26 cellular contexts compared by ENCODE assay signal in the genomic region with DNA sequence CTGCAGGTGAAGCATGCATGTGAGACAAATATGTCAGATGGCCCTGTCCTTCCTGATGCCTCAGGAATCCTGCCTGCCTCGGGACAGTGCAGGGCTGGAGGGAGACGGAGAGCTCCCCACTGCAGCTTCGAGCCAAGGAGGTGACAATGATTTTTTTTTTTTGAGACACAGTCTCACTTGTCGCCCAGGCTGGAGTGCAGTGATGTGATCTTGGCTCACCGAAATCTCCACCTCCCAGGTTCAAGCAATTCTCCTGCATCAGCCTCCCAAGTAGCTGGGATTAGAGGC.
"Had no signal": no experiment of that assay in that cellular context is flagged by ENCODE, and none has a peak within 500 bp of the region (broad histone marks: within the 10 kb centered on the region; RNA-seq: fewer than 3 reads in every experiment).

No MANE protein-coding gene starts in this region.

- H3K36me3 ChIP-seq: left lung, pancreas, prostate gland, tibial nerve had no signal

- H3K9me3 ChIP-seq: left lung, mucosa of descending colon, pancreas, prostate gland, tibial nerve had no signal

- H3K4me1 ChIP-seq: pancreas, prostate gland had no signal

- H3K4me3 ChIP-seq: left lung, lung, mucosa of descending colon, pancreas, prostate gland, tibial nerve had no signal

- H3K27me3 ChIP-seq: pancreas, tibial nerve had no signal

- ATAC-seq: left colon; left lung; mucosa of descending colon; naive thymus-derived CD8-positive, alpha-beta T cell; pancreas; right cardiac atrium; sciatic nerve; stimulated activated memory B cell treated with anti-CD40 and anti-IgM and Interleukin-4, amounts not matched to agents 10 μg/mL and 1 μg/mL and 100 μg/mL, for 72 hours; stimulated activated naive CD8-positive, alpha-beta T cell treated with anti-CD3 and anti-CD28 coated beads, Interleukin-15, amount 100 ng/mL, for 72 hours had no signal

- DNase-seq: hypothalamus; kidney; left colon; left lung; mesendoderm; midbrain; mucosa of descending colon; naive thymus-derived CD8-positive, alpha-beta T cell; nucleus accumbens; pancreas; posterior cingulate gyrus; retina; right cardiac atrium; small intestine; stimulated activated CD4-positive, alpha-beta T cell treated with anti-CD3 and anti-CD28 coated beads, Interleukin-1b, Interleukin-23, amount 100 ng/mL, for 48 hours; stimulated activated CD4-positive, alpha-beta T cell treated with anti-CD3 and anti-CD28 coated beads, Interleukin-2, amount 100 ng/mL, for 48 hours; stimulated activated CD4-positive, alpha-beta T cell treated with anti-CD3 and anti-CD28 coated beads, Interleukin-4, amount 100 ng/mL, for 4 hours; stimulated activated CD8-positive, alpha-beta memory T cell treated with anti-CD3 and anti-CD28 coated beads, Interleukin-4, amount 100 ng/mL, for 48 hours; stimulated activated naive CD4-positive, alpha-beta T cell treated with Interleukin-2 at 50 U/mL for 16 hours; stimulated activated naive CD8-positive, alpha-beta T cell treated with anti-CD3 and anti-CD28 coated beads, Interleukin-15, amount 100 ng/mL, for 72 hours; substantia nigra had no signal

- H3K27ac ChIP-seq: left lung, pancreas, prostate gland, tibial nerve had no signal
